In genomic region chr2:172103471-172104292, GRCh38 we compare ENCODE assay signal across 8 cellular contexts. TPM values are rescaled to one million over a fixed set of nuclear protein-coding genes. Genes with fewer than 3 reads are reported as not detected.
DNase-seq lines count a peak whose midpoint lies in the region; ATAC-seq lines count a peak whose summit lies in the region.

No MANE protein-coding gene starts in this region.

- peaks cover 52% of the 10 kb centered on the region for H3K4me1 ChIP-seq in mesenchymal stem cell (ENCODE audit: control insufficient read depth, insufficient read depth, low read depth, low read length)

- H3K27ac Mint-ChIP-seq in stimulated activated memory B cell treated with anti-CD40 and anti-IgM and Interleukin-4, amounts not matched to agents 10 μg/mL and 1 μg/mL and 100 μg/mL, for 72 hours = no peak overlapping the region

- H3K18ac ChIP-seq in mesenchymal stem cell (ENCODE audit: low read depth in 1 of 2, low read length in 2 of 2) = no peak overlapping the region

- H3K36me3 Mint-ChIP-seq in stimulated activated memory B cell treated with anti-CD40 and anti-IgM and Interleukin-4, amounts not matched to agents 10 μg/mL and 1 μg/mL and 100 μg/mL, for 72 hours = peaks cover 8% of the 10 kb centered on the region

- H3K9ac ChIP-seq in mesenchymal stem cell (ENCODE audit: low read length) = peak overlapping the region; percentile 67

- ATAC-seq in stimulated activated memory B cell treated with anti-CD40 and anti-IgM and Interleukin-4, amounts not matched to agents 10 μg/mL and 1 μg/mL and 100 μg/mL, for 72 hours = no peak
- ATAC-seq in GM19452 (IDR thresholded peaks at IDR 0.05; ENCODE audit: unreplicated experiment) = no peak

- H3K14ac ChIP-seq in mesenchymal stem cell (ENCODE audit: low read length in 2 of 2) = no peak overlapping the region

- H3K9me3 Mint-ChIP-seq in stimulated activated memory B cell treated with anti-CD40 and anti-IgM and Interleukin-4, amounts not matched to agents 10 μg/mL and 1 μg/mL and 100 μg/mL, for 72 hours = peaks cover under 1% of the 10 kb centered on the region

- no peak overlapping the region for H3K27ac ChIP-seq in mesenchymal stem cell (ENCODE audit: low read length, poor library complexity, severe bottlenecking)

- no peak overlapping the region for H4K91ac ChIP-seq in mesenchymal stem cell (ENCODE audit: low read length)

- no peaks in the 10 kb centered on the region for H3K79me1 ChIP-seq in mesenchymal stem cell (replicated peaks; ENCODE audit: low read length, poor library complexity, severe bottlenecking)

- H3K4me3 ChIP-seq in mesenchymal stem cell (ENCODE audit: insufficient read depth in 1 of 2, low read depth in 1 of 2, low read length in 2 of 2) = peak overlapping the region in 1 of 2 experiments; percentile 83

- no peak overlapping the region for H4K8ac ChIP-seq in mesenchymal stem cell (ENCODE audit: low read length)

- H2BK12ac ChIP-seq in mesenchymal stem cell (ENCODE audit: low read length in 2 of 2) = no peak overlapping the region

- peak overlapping the region; percentile 75 for H3K4me3 Mint-ChIP-seq in stimulated activated memory B cell treated with anti-CD40 and anti-IgM and Interleukin-4, amounts not matched to agents 10 μg/mL and 1 μg/mL and 100 μg/mL, for 72 hours

- H2AFZ ChIP-seq in mesenchymal stem cell (ENCODE audit: low read depth, low read length) = no peak overlapping the region

- H3K4me1 Mint-ChIP-seq in stimulated activated memory B cell treated with anti-CD40 and anti-IgM and Interleukin-4, amounts not matched to agents 10 μg/mL and 1 μg/mL and 100 μg/mL, for 72 hours = peaks cover 42% of the 10 kb centered on the region

- H3K4ac ChIP-seq in mesenchymal stem cell (ENCODE audit: low read depth in 1 of 2, low read length in 2 of 2) = no peak overlapping the region

- H3K27me3 ChIP-seq in mesenchymal stem cell (ENCODE audit: control insufficient read depth in 1 of 2, insufficient read depth in 1 of 2, low read length in 2 of 2) = peaks cover 58 to 80% of the 10 kb centered on the region in 2 experiments

- no peaks in the 10 kb centered on the region for H3K36me3 ChIP-seq in mesenchymal stem cell (ENCODE audit: control insufficient read depth in 1 of 2, insufficient read depth in 2 of 2, low read depth in 1 of 2, low read length in 2 of 2)

- no peak overlapping the region for H2BK120ac ChIP-seq in mesenchymal stem cell (ENCODE audit: low read depth, low read length)

- peak; percentile 75 to 76 for DNase-seq in AML-193 (lab: John Stamatoyannopoulos, UW)
- DNase-seq in H4 (ENCODE audit: low spot score) = peak; percentile 82
- peak; percentile 91 for DNase-seq in NCI-H510A treated with DMSO at 0.1 percent for 48 hours (lab: John Stamatoyannopoulos, UW)
- peak; percentile 77 to 82 for DNase-seq in activated CD4-positive, alpha-beta T cell treated with anti-CD3 and anti-CD28 coated beads, Interleukin-2, amount 50 U/mL, for 48 hours
- peak; percentile 53 for DNase-seq in effector CD4-positive, alpha-beta T cell
- DNase-seq in mesenchymal stem cell = peak; percentile 87

- 12% methylated on average over 15 of the region's 25 CpGs for WGBS in mesenchymal stem cell

- peaks cover 96% of the 10 kb centered on the region for H3K27me3 Mint-ChIP-seq in stimulated activated memory B cell treated with anti-CD40 and anti-IgM and Interleukin-4, amounts not matched to agents 10 μg/mL and 1 μg/mL and 100 μg/mL, for 72 hours

- peak overlapping the region; percentile 24 for H3K4me2 ChIP-seq in mesenchymal stem cell (ENCODE audit: low read length, poor library complexity, severe bottlenecking)

- H3K23ac ChIP-seq in mesenchymal stem cell (ENCODE audit: low read length in 2 of 2) = no peak overlapping the region

- H2BK15ac ChIP-seq in mesenchymal stem cell (ENCODE audit: low read depth, poor library complexity, severe bottlenecking) = no peak overlapping the region

- no peak overlapping the region for H2BK5ac ChIP-seq in mesenchymal stem cell (ENCODE audit: low read depth, low read length, poor library complexity, severe bottlenecking)

- H2AK5ac ChIP-seq in mesenchymal stem cell (ENCODE audit: low read length, severe bottlenecking) = no peak overlapping the region

- no peaks in the 10 kb centered on the region for H3K9me3 ChIP-seq in mesenchymal stem cell (ENCODE audit: control insufficient read depth, low read length)

RNA-seq across cellular contexts. Expression of gene DLX2, which starts 1.0 kb away (rescaled TPM):
- 2.6 and 3.3 TPM in 2 replicates for total RNA-seq in H4 (2014; rRNA removed; shearing (Covaris generic))
- polyA plus RNA-seq in mesenchymal stem cell (2013, experiment 1 of 2) = 0.01 TPM
- polyA plus RNA-seq in mesenchymal stem cell (2013, experiment 2 of 2) = 0.01 TPM

RNA-seq across cellular contexts. Expression of gene DLX1, which starts 18.4 kb away (rescaled TPM):
- total RNA-seq in H4 (2014; rRNA removed; shearing (Covaris generic)) = 5.8 and 8.4 TPM in 2 replicates
- polyA plus RNA-seq in mesenchymal stem cell (2013, experiment 1 of 2) = 0.04 TPM
- 0.08 TPM for polyA plus RNA-seq in mesenchymal stem cell (2013, experiment 2 of 2)
